ENCODE assay signal across 4 cellular contexts in the genomic region with DNA sequence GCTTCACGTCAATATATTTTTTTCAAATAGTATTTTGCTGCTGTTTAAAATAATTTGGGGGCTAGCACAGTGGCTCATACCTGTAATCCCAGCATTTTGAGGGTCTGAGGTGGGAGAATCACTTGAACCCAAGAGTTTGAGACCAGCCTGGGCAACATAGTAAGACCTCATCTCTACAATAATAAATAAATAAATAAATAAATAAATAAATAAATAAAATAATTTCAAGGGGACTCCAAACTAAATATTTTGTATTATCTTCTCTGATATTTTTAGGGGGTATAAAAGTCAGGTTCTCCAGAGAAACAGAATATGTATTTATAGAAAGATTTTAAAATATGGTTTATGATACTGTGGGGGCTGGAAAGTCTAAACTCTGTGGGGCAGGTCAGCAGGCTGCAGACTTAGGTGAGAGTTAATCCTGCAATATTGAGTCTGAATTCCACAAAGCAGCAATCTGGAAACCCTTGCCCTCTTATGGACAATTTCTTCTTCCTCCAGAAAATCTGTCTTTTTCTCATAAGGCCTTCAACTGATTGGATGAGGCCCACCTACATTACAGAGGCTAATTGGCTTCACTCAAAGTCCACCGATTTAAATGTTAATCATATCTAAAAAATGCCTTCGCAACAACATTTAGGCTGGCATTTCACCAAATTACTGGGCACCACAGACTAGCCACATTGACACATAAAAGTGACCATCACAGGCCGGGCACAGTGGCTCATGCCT.
TF ChIP-seq lines count a peak whose summit lies in the region.

No MANE protein-coding gene starts in this region.

TF ChIP-seq in A549, 52 proteins besides CTCF, POLR2A, EP300 and RAD21:
- no peak for TF ChIP-seq CBX8 (IDR thresholded peaks at IDR 0.05)
- peak; percentile 50 for TF ChIP-seq ZC3H11A (IDR thresholded peaks at IDR 0.05)

TF ChIP-seq in HEK293, 187 proteins besides CTCF, POLR2A, EP300 and RAD21 (continues in another document):
- TF ChIP-seq ZNF23 (tag by site-specific recombination; IDR thresholded peaks at IDR 0.05; ENCODE audit: borderline replicate concordance) (no peak), ZNF311 (tag by site-specific recombination; IDR thresholded peaks at IDR 0.05; ENCODE audit: borderline replicate concordance) (no peak), ZNF10 (tag by site-specific recombination; IDR thresholded peaks at IDR 0.05) (peak; percentile 98), ZNF596 (tag by site-specific recombination; IDR thresholded peaks at IDR 0.05) (no peak), ZNF580 (tag by site-specific recombination; IDR thresholded peaks at IDR 0.05) (no peak), ZNF677 (tag by site-specific recombination; IDR thresholded peaks at IDR 0.05) (no peak), TRIM28 (IDR thresholded peaks at IDR 0.05; ENCODE audit: borderline replicate concordance, low read length) (no peak), ZNF510 (tag by site-specific recombination; IDR thresholded peaks at IDR 0.05; ENCODE audit: insufficient replicate concordance) (peak; percentile 27), ZNF26 (tag by site-specific recombination; IDR thresholded peaks at IDR 0.05) (no peak), ZNF394 (tag by site-specific recombination; IDR thresholded peaks at IDR 0.05; ENCODE audit: borderline replicate concordance) (peak; percentile 90), ZNF426 (tag by site-specific recombination; IDR thresholded peaks at IDR 0.05) (peak; percentile 89), ZNF140 (tag by site-specific recombination; IDR thresholded peaks at IDR 0.05) (peak; percentile 75), ZNF433 (tag by site-specific recombination; IDR thresholded peaks at IDR 0.05; ENCODE audit: low read depth) (peak; percentile 48; the same call in 1 of the 2 replicates), REST (tag by site-specific recombination; IDR thresholded peaks at IDR 0.05) (peak; percentile 65; the same call in 1 of the 2 replicates)

TF ChIP-seq in WTC11, 78 proteins besides CTCF, POLR2A, EP300 and RAD21:
- TF ChIP-seq HMGA2 (CRISPR knock-in tag; IDR thresholded peaks at IDR 0.05) (0 out of 2 replicates have a peak, but pooled peaks have one; percentile 29), FOXK1 (CRISPR knock-in tag; IDR thresholded peaks at IDR 0.05) (no peak), ETV6 (CRISPR knock-in tag; IDR thresholded peaks at IDR 0.05) (no peak), ERG (CRISPR knock-in tag; IDR thresholded peaks at IDR 0.05) (no peak), ZNF317 (CRISPR knock-in tag; IDR thresholded peaks at IDR 0.05; ENCODE audit: borderline replicate concordance, low read depth) (no peak), FOXP1 (CRISPR knock-in tag; IDR thresholded peaks at IDR 0.05; ENCODE audit: borderline replicate concordance) (no peak)
- TF ChIP-seq, protein P1, sequence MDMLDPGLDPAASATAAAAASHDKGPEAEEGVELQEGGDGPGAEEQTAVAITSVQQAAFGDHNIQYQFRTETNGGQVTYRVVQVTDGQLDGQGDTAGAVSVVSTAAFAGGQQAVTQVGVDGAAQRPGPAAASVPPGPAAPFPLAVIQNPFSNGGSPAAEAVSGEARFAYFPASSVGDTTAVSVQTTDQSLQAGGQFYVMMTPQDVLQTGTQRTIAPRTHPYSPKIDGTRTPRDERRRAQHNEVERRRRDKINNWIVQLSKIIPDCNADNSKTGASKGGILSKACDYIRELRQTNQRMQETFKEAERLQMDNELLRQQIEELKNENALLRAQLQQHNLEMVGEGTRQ (CRISPR knock-in tag; IDR thresholded peaks at IDR 0.05): no peak

TF ChIP-seq in K562, 482 proteins besides CTCF, POLR2A, EP300 and RAD21:
- no peak for TF ChIP-seq SAP30 (IDR thresholded peaks at IDR 0.05; ENCODE audit: borderline replicate concordance, insufficient read depth, low read depth, low read length, poor library complexity, severe bottlenecking)
- no peak for TF ChIP-seq ZNF217 (CRISPR knock-in tag; IDR thresholded peaks at IDR 0.05)
- TF ChIP-seq TAL1 (IDR thresholded peaks at IDR 0.05): no peak
- peak; percentile 26 for TF ChIP-seq RBM25 (IDR thresholded peaks at IDR 0.05; ENCODE audit: low read depth, low read length, severe bottlenecking)
- no peak for TF ChIP-seq NKRF (IDR thresholded peaks at IDR 0.05; ENCODE audit: borderline replicate concordance)
- TF ChIP-seq, protein P2, sequence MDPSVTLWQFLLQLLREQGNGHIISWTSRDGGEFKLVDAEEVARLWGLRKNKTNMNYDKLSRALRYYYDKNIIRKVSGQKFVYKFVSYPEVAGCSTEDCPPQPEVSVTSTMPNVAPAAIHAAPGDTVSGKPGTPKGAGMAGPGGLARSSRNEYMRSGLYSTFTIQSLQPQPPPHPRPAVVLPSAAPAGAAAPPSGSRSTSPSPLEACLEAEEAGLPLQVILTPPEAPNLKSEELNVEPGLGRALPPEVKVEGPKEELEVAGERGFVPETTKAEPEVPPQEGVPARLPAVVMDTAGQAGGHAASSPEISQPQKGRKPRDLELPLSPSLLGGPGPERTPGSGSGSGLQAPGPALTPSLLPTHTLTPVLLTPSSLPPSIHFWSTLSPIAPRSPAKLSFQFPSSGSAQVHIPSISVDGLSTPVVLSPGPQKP (CRISPR knock-in tag; IDR thresholded peaks at IDR 0.05): no peak
- TF ChIP-seq TRIM24 (IDR thresholded peaks at IDR 0.05): no peak
- no peak for TF ChIP-seq ZNF512 (tag; IDR thresholded peaks at IDR 0.05)
- no peak for TF ChIP-seq HMG20B (CRISPR knock-in tag; IDR thresholded peaks at IDR 0.05)
- peak; percentile 91 for TF ChIP-seq ZNF134 (CRISPR knock-in tag; conservative IDR thresholded peaks at IDR 0.05)
- TF ChIP-seq CHD1 (IDR thresholded peaks at IDR 0.05; ENCODE audit: low read length): no peak
- TF ChIP-seq ZNF197 (CRISPR knock-in tag; IDR thresholded peaks at IDR 0.05; ENCODE audit: low read depth): no peak
- no peak for TF ChIP-seq EWSR1 (IDR thresholded peaks at IDR 0.05; ENCODE audit: borderline replicate concordance, low read depth, partially characterized antibody)
- no peak for TF ChIP-seq FIP1L1 (IDR thresholded peaks at IDR 0.05; ENCODE audit: low read depth, low read length, poor library complexity, severe bottlenecking)
